In genomic region chr11:32435511-32435946, GRCh38 we compare ENCODE assay signal across 1 cellular context.
TF ChIP-seq lines count a peak whose summit lies in the region.

Gene WT1 (minus strand): TSS chr11:32435539.

TF ChIP-seq in K562, 482 proteins besides CTCF, POLR2A, EP300 and RAD21 (continued from another document and continues in another):
- TF ChIP-seq ZNF512 (tag; IDR thresholded peaks at IDR 0.05) (no peak), ZNF280A (IDR thresholded peaks at IDR 0.05; ENCODE audit: low read depth, partially characterized antibody) (no peak), NBN (IDR thresholded peaks at IDR 0.05; ENCODE audit: low read depth) (no peak; the same call in 1 of the 2 replicates), ZNF311 (CRISPR knock-in tag; IDR thresholded peaks at IDR 0.05) (no peak), OTX1 (CRISPR knock-in tag; IDR thresholded peaks at IDR 0.05) (no peak), HDAC1 (IDR thresholded peaks at IDR 0.05) (peak in 1 of 2 experiments; percentile 64; a peak in 3 of 4 replicates), PHF20 (IDR thresholded peaks at IDR 0.05; ENCODE audit: partially characterized antibody) (peak; percentile 17), CHAMP1 (IDR thresholded peaks at IDR 0.05) (0 out of 2 replicates have a peak, but pooled peaks have one; percentile 34), DNMT1 (IDR thresholded peaks at IDR 0.05) (no peak), ZNF507 (tag; conservative IDR thresholded peaks at IDR 0.05) (no peak), MYC (IDR thresholded peaks at IDR 0.05; ENCODE audit: low read depth, low read length) (peak; percentile 74), MYC (CRISPR knock-in tag; IDR thresholded peaks at IDR 0.05; ENCODE audit: borderline replicate concordance, low read depth) (0 out of 2 replicates have a peak, but pooled peaks have one; percentile 46), MCM3 (IDR thresholded peaks at IDR 0.05) (no peak), HDAC8 (tag; IDR thresholded peaks at IDR 0.05) (no peak), ZNF79 (CRISPR knock-in tag; IDR thresholded peaks at IDR 0.05; ENCODE audit: low read depth) (no peak), FOXA1 (IDR thresholded peaks at IDR 0.05; ENCODE audit: borderline replicate concordance) (no peak), ATF7 (IDR thresholded peaks at IDR 0.05) (peak; percentile 40; the same call in 1 of the 2 replicates), CHD4 (IDR thresholded peaks at IDR 0.05; ENCODE audit: insufficient read depth, insufficient replicate concordance, low read depth, low read length, poor library complexity, severe bottlenecking) (no peak), DDX20 (tag; IDR thresholded peaks at IDR 0.05; ENCODE audit: low read depth) (no peak), SNIP1 (IDR thresholded peaks at IDR 0.05; ENCODE audit: low read depth) (no peak), PCBP1 (IDR thresholded peaks at IDR 0.05; ENCODE audit: low read depth, low read length, poor library complexity, severe bottlenecking) (no peak), ZNF253 (CRISPR knock-in tag; conservative IDR thresholded peaks at IDR 0.05) (no peak), U2AF2 (optimal IDR thresholded peaks at IDR 0.05; ENCODE audit: low read depth, low read length) (no peak), ERF (CRISPR knock-in tag; IDR thresholded peaks at IDR 0.05) (no peak), KDM5B (IDR thresholded peaks at IDR 0.05; ENCODE audit: insufficient replicate concordance, low read depth, low read length) (peak; percentile 16), TAF9B (IDR thresholded peaks at IDR 0.05; ENCODE audit: partially characterized antibody) (peak; percentile 71), FOXO4 (CRISPR knock-in tag; IDR thresholded peaks at IDR 0.05) (no peak), REST (CRISPR knock-in tag; IDR thresholded peaks at IDR 0.05; ENCODE audit: low read depth) (no peak), SMAD2 (IDR thresholded peaks at IDR 0.05; ENCODE audit: low read depth, low read length) (no peak), SMAD1 (IDR thresholded peaks at IDR 0.05; ENCODE audit: low read depth, low read length, partially characterized antibody) (no peak), U2AF1 (optimal IDR thresholded peaks at IDR 0.05; ENCODE audit: low read depth, low read length) (no peak)
- TF ChIP-seq, protein P1, sequence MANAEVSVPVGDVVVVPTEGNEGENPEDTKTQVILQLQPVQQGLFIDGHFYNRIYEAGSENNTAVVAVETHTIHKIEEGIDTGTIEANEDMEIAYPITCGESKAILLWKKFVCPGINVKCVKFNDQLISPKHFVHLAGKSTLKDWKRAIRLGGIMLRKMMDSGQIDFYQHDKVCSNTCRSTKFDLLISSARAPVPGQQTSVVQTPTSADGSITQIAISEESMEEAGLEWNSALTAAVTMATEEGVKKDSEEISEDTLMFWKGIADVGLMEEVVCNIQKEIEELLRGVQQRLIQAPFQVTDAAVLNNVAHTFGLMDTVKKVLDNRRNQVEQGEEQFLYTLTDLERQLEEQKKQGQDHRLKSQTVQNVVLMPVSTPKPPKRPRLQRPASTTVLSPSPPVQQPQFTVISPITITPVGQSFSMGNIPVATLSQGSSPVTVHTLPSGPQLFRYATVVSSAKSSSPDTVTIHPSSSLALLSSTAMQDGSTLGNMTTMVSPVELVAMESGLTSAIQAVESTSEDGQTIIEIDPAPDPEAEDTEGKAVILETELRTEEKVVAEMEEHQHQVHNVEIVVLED (CRISPR knock-in tag; IDR thresholded peaks at IDR 0.05): no peak
- TF ChIP-seq, protein P2, sequence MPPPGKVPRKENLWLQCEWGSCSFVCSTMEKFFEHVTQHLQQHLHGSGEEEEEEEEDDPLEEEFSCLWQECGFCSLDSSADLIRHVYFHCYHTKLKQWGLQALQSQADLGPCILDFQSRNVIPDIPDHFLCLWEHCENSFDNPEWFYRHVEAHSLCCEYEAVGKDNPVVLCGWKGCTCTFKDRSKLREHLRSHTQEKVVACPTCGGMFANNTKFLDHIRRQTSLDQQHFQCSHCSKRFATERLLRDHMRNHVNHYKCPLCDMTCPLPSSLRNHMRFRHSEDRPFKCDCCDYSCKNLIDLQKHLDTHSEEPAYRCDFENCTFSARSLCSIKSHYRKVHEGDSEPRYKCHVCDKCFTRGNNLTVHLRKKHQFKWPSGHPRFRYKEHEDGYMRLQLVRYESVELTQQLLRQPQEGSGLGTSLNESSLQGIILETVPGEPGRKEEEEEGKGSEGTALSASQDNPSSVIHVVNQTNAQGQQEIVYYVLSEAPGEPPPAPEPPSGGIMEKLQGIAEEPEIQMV (tag; conservative IDR thresholded peaks at IDR 0.05; ENCODE audit: low read depth): no peak
- TF ChIP-seq, protein P3, sequence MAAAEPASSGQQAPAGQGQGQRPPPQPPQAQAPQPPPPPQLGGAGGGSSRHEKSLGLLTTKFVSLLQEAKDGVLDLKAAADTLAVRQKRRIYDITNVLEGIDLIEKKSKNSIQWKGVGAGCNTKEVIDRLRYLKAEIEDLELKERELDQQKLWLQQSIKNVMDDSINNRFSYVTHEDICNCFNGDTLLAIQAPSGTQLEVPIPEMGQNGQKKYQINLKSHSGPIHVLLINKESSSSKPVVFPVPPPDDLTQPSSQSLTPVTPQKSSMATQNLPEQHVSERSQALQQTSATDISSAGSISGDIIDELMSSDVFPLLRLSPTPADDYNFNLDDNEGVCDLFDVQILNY (CRISPR knock-in tag; IDR thresholded peaks at IDR 0.05): no peak
- TF ChIP-seq, protein P4, sequence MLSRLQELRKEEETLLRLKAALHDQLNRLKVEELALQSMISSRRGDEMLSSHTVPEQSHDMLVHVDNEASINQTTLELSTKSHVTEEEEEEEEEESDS (CRISPR knock-in tag; IDR thresholded peaks at IDR 0.05): no peak
- TF ChIP-seq, protein P5, sequence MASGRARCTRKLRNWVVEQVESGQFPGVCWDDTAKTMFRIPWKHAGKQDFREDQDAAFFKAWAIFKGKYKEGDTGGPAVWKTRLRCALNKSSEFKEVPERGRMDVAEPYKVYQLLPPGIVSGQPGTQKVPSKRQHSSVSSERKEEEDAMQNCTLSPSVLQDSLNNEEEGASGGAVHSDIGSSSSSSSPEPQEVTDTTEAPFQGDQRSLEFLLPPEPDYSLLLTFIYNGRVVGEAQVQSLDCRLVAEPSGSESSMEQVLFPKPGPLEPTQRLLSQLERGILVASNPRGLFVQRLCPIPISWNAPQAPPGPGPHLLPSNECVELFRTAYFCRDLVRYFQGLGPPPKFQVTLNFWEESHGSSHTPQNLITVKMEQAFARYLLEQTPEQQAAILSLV (tag; IDR thresholded peaks at IDR 0.05): no peak
- TF ChIP-seq, protein P6, sequence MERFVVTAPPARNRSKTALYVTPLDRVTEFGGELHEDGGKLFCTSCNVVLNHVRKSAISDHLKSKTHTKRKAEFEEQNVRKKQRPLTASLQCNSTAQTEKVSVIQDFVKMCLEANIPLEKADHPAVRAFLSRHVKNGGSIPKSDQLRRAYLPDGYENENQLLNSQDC (CRISPR knock-in tag; IDR thresholded peaks at IDR 0.05): no peak
- TF ChIP-seq, protein P7, sequence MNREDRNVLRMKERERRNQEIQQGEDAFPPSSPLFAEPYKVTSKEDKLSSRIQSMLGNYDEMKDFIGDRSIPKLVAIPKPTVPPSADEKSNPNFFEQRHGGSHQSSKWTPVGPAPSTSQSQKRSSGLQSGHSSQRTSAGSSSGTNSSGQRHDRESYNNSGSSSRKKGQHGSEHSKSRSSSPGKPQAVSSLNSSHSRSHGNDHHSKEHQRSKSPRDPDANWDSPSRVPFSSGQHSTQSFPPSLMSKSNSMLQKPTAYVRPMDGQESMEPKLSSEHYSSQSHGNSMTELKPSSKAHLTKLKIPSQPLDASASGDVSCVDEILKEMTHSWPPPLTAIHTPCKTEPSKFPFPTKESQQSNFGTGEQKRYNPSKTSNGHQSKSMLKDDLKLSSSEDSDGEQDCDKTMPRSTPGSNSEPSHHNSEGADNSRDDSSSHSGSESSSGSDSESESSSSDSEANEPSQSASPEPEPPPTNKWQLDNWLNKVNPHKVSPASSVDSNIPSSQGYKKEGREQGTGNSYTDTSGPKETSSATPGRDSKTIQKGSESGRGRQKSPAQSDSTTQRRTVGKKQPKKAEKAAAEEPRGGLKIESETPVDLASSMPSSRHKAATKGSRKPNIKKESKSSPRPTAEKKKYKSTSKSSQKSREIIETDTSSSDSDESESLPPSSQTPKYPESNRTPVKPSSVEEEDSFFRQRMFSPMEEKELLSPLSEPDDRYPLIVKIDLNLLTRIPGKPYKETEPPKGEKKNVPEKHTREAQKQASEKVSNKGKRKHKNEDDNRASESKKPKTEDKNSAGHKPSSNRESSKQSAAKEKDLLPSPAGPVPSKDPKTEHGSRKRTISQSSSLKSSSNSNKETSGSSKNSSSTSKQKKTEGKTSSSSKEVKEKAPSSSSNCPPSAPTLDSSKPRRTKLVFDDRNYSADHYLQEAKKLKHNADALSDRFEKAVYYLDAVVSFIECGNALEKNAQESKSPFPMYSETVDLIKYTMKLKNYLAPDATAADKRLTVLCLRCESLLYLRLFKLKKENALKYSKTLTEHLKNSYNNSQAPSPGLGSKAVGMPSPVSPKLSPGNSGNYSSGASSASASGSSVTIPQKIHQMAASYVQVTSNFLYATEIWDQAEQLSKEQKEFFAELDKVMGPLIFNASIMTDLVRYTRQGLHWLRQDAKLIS (CRISPR knock-in tag; IDR thresholded peaks at IDR 0.05): no peak; the same call in 1 of the 2 replicates
